18 cellular contexts compared by ENCODE assay signal in the genomic region with DNA sequence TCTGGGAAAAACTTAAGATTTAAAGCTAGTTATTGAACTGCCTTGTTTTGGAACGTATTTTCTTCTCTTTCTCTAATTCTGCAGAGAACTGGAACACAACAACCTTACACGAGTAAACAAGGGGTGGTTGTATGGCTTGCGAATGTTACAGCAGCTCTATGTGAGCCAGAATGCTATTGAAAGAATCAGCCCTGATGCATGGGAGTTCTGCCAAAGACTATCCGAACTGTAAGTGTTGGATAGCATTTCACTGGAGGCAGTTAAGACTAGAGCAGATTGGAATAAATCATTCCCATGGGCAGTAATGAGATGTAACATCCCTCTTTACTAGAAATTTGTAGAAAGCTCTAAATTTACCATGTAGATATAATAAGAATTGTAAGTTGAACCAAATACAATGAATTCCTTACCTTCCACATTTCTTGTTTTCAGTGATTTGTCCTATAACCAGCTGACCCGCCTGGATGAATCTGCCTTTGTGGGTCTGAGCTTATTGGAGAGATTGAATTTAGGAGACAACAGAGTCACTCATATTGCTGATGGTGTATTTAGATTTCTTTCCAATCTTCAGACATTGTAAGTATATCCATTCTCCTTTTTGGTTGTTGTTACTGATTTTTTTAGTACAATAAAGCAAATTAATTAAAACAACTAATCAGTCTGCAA. TPM values are rescaled to one million over a fixed set of nuclear protein-coding genes. Genes with fewer than 3 reads are reported as not detected.
DNase-seq lines count a peak whose midpoint lies in the region; ATAC-seq, FAIRE-seq and TF ChIP-seq lines count a peak whose summit lies in the region.
"Had no signal": no experiment of that assay in that cellular context is flagged by ENCODE, and none has a peak within 500 bp of the region (broad histone marks: within the 10 kb centered on the region; RNA-seq: fewer than 3 reads in every experiment).

No MANE protein-coding gene starts in this region.

- H3K4me1 ChIP-seq in left ventricle myocardium inferior: peaks cover 46% of the 10 kb centered on the region
- H3K4me1 ChIP-seq: BLaER1, Peyer's patch had no signal

- ATAC-seq in GM18867 (IDR thresholded peaks at IDR 0.05; ENCODE audit: unreplicated experiment): no peak

- no peaks in the 10 kb centered on the region for H3K9me3 ChIP-seq in left ventricle myocardium inferior (replicated peaks)
- H3K9me3 ChIP-seq: BLaER1, HAP-1, Peyer's patch had no signal

- peak overlapping the region; percentile 69 for H3K27ac ChIP-seq in left ventricle myocardium inferior (replicated peaks)
- H3K27ac ChIP-seq: 22Rv1, BLaER1, Peyer's patch had no signal

- H3K9me3 Mint-ChIP-seq in activated CD4-positive, alpha-beta memory T cell treated with anti-CD3 and anti-CD28 coated beads for 36 hours: no peaks in the 10 kb centered on the region
- no peaks in the 10 kb centered on the region for H3K9me3 Mint-ChIP-seq in activated CD4-positive, alpha-beta memory T cell treated with anti-CD3 and anti-CD28 coated beads, Interleukin-2, amount 10 ng/mL, durations not matched to agents 7 days and 5 days

- POLR2A ChIA-PET in activated CD4-positive, alpha-beta memory T cell treated with anti-CD3 and anti-CD28 coated beads for 36 hours (lab: Charles Lee): no interaction called here
- POLR2A ChIA-PET in activated CD4-positive, alpha-beta memory T cell treated with anti-CD3 and anti-CD28 coated beads, Interleukin-2, amount 10 ng/mL, durations not matched to agents 7 days and 5 days (lab: Charles Lee): interaction anchor here (1.1 kb wide), 1 partner anchor 13 kb away, joined by 3 read pairs; no protein-coding TSS in a partner anchor

- H3K4me1 Mint-ChIP-seq in activated CD4-positive, alpha-beta memory T cell treated with anti-CD3 and anti-CD28 coated beads for 36 hours (ENCODE audit: low read depth): peaks cover 7% of the 10 kb centered on the region
- H3K4me1 Mint-ChIP-seq in activated CD4-positive, alpha-beta memory T cell treated with anti-CD3 and anti-CD28 coated beads, Interleukin-2, amount 10 ng/mL, durations not matched to agents 7 days and 5 days: peaks cover 4% of the 10 kb centered on the region

- DNase-seq in activated CD4-positive, alpha-beta memory T cell treated with anti-CD3 and anti-CD28 coated beads for 36 hours: no peak
- no peak for DNase-seq in activated CD4-positive, alpha-beta memory T cell treated with anti-CD3 and anti-CD28 coated beads, Interleukin-2, amount 10 ng/mL, durations not matched to agents 7 days and 5 days
- DNase-seq in left ventricle myocardium inferior (no peak), midbrain (lab: John Stamatoyannopoulos, UW) (peak; percentile 27), urothelium cell line (ENCODE audit: low spot score) (no peak), OCI-M2 (lab: John Stamatoyannopoulos, UW; ENCODE audit: unreplicated experiment) (no peak), NCI-H345 treated with DMSO at 0.1 percent for 48 hours (lab: John Stamatoyannopoulos, UW; ENCODE audit: unreplicated experiment) (no peak)
- DNase-seq: Karpas-422, MM.1S, NCI-H1105 treated with DMSO at 0.1 percent for 48 hours, NCI-H187 treated with DMSO at 0.1 percent for 48 hours, NCI-H510A, Peyer's patch, SHP77 treated with DMSO at 0.1 percent for 48 hours had no signal

- CTCF ChIA-PET in activated CD4-positive, alpha-beta memory T cell treated with anti-CD3 and anti-CD28 coated beads for 36 hours (lab: Charles Lee): interaction anchor here (0.6 to 5.0 kb wide), 2 partner anchors 23 to 740 kb away, joined by 3 to 31 read pairs; a partner anchor contains a TSS
- CTCF ChIA-PET in activated CD4-positive, alpha-beta memory T cell treated with anti-CD3 and anti-CD28 coated beads, Interleukin-2, amount 10 ng/mL, durations not matched to agents 7 days and 5 days (lab: Charles Lee): interaction anchor here (4.4 kb wide), 1 partner anchor 23 kb away, joined by 15 read pairs; a partner anchor contains a TSS

- TF ChIP-seq CTCF in left ventricle myocardium inferior (IDR thresholded peaks at IDR 0.05; ENCODE audit: borderline replicate concordance): no peak

- H3K27me3 Mint-ChIP-seq in activated CD4-positive, alpha-beta memory T cell treated with anti-CD3 and anti-CD28 coated beads for 36 hours: no peaks in the 10 kb centered on the region
- no peaks in the 10 kb centered on the region for H3K27me3 Mint-ChIP-seq in activated CD4-positive, alpha-beta memory T cell treated with anti-CD3 and anti-CD28 coated beads, Interleukin-2, amount 10 ng/mL, durations not matched to agents 7 days and 5 days

- H3K4me3 ChIP-seq in left ventricle myocardium inferior: no peak overlapping the region
- H3K4me3 ChIP-seq: BLaER1, HAP-1, Peyer's patch had no signal

- H3K36me3 Mint-ChIP-seq in activated CD4-positive, alpha-beta memory T cell treated with anti-CD3 and anti-CD28 coated beads for 36 hours: peaks cover 32% of the 10 kb centered on the region
- H3K36me3 Mint-ChIP-seq in activated CD4-positive, alpha-beta memory T cell treated with anti-CD3 and anti-CD28 coated beads, Interleukin-2, amount 10 ng/mL, durations not matched to agents 7 days and 5 days (ENCODE audit: low read depth): peaks cover 41% of the 10 kb centered on the region

- FAIRE-seq in urothelium cell line (lab: Jason Lieb, UNC): peak; percentile 27

- peak overlapping the region; percentile 6 for H3K27ac Mint-ChIP-seq in activated CD4-positive, alpha-beta memory T cell treated with anti-CD3 and anti-CD28 coated beads for 36 hours
- no peak overlapping the region for H3K27ac Mint-ChIP-seq in activated CD4-positive, alpha-beta memory T cell treated with anti-CD3 and anti-CD28 coated beads, Interleukin-2, amount 10 ng/mL, durations not matched to agents 7 days and 5 days

- H3K36me3 ChIP-seq in left ventricle myocardium inferior: peaks cover 81% of the 10 kb centered on the region

- H3K27me3 ChIP-seq in left ventricle myocardium inferior (ENCODE audit: low read depth): no peaks in the 10 kb centered on the region
- H3K27me3 ChIP-seq: BLaER1, Peyer's patch had no signal

- intact Hi-C loops in activated CD4-positive, alpha-beta memory T cell treated with anti-CD3 and anti-CD28 coated beads for 36 hours (cut with micrococcal nuclease): no loop called here
- intact Hi-C loops in left ventricle myocardium inferior (cut with micrococcal nuclease): no loop called here

- no peak overlapping the region for H3K4me3 Mint-ChIP-seq in activated CD4-positive, alpha-beta memory T cell treated with anti-CD3 and anti-CD28 coated beads for 36 hours
- H3K4me3 Mint-ChIP-seq in activated CD4-positive, alpha-beta memory T cell treated with anti-CD3 and anti-CD28 coated beads, Interleukin-2, amount 10 ng/mL, durations not matched to agents 7 days and 5 days: no peak overlapping the region

RNA-seq across cellular contexts. Expression of a gene that starts 22.9 kb away (rescaled TPM):
- total RNA-seq in activated CD4-positive, alpha-beta memory T cell treated with anti-CD3 and anti-CD28 coated beads for 36 hours: 1 to 10 TPM; 7.1 to 8.3 TPM
- total RNA-seq in activated CD4-positive, alpha-beta memory T cell treated with anti-CD3 and anti-CD28 coated beads, Interleukin-2, amount 10 ng/mL, durations not matched to agents 7 days and 5 days: 10 to 100 TPM in 1 of 2 experiments, 1 to 10 TPM in 1; 9.6 to 10.8 TPM
- 6.3 TPM for total RNA-seq in left ventricle myocardium inferior
